ENCODE assay signal across 13 cellular contexts in genomic region chr19:13002389-13002898, GRCh38. TPM values are rescaled to one million over a fixed set of nuclear protein-coding genes. Genes with fewer than 3 reads are reported as not detected.
DNase-seq lines count a peak whose midpoint lies in the region; ATAC-seq, FAIRE-seq and TF ChIP-seq lines count a peak whose summit lies in the region.
"Had no signal": no experiment of that assay in that cellular context is flagged by ENCODE, and none has a peak within 500 bp of the region (broad histone marks: within the 10 kb centered on the region; RNA-seq: fewer than 3 reads in every experiment).

No MANE protein-coding gene starts in this region.

- no peaks in the 10 kb centered on the region for H3K9me2 ChIP-seq in hepatocyte (replicated peaks; ENCODE audit: insufficient read depth)

- no peak overlapping the region for H3K27ac Mint-ChIP-seq in astrocyte (ENCODE audit: unreplicated experiment)
- H3K27ac Mint-ChIP-seq in CD8-positive, alpha-beta T cell: no peak overlapping the region
- H3K27ac Mint-ChIP-seq: activated T-helper 17 cell treated with anti-CD3 and anti-CD28 coated beads, Interleukin-2, amount 50 U/mL, for 72 hours; CD14-positive monocyte had no signal

- H4K20me1 ChIP-seq in astrocyte (ENCODE audit: insufficient read depth, low read length) (peaks cover 88% of the 10 kb centered on the region), hepatocyte (ENCODE audit: insufficient read depth, poor library complexity, severe bottlenecking) (peaks cover 14% of the 10 kb centered on the region)

- H3K36me3 Mint-ChIP-seq in astrocyte (ENCODE audit: low read depth, unreplicated experiment): peaks cover 11% of the 10 kb centered on the region
- no peaks in the 10 kb centered on the region for H3K36me3 Mint-ChIP-seq in CD8-positive, alpha-beta T cell

- H2AFZ ChIP-seq in astrocyte (ENCODE audit: low read depth, low read length): no peak overlapping the region
- no peak overlapping the region for H2AFZ ChIP-seq in hepatocyte

- no peaks in the 10 kb centered on the region for H3K4me1 Mint-ChIP-seq in astrocyte (ENCODE audit: low read depth, unreplicated experiment)
- no peaks in the 10 kb centered on the region for H3K4me1 Mint-ChIP-seq in CD8-positive, alpha-beta T cell (ENCODE audit: low read depth)
- H3K4me1 Mint-ChIP-seq: activated T-helper 17 cell treated with anti-CD3 and anti-CD28 coated beads, Interleukin-2, amount 50 U/mL, for 72 hours; CD14-positive monocyte had no signal

- H3K4me3 ChIP-seq in astrocyte (ENCODE audit: insufficient read depth, low read depth, low read length) (no peak overlapping the region), hepatocyte (no peak overlapping the region), rectal smooth muscle tissue (ENCODE audit: low read length) (peak overlapping the region; percentile 46)
- no peak overlapping the region for H3K4me3 ChIP-seq in CD8-positive, alpha-beta T cell (ENCODE audit: low read depth, low read length)

- H3K9me3 ChIP-seq in astrocyte (ENCODE audit: insufficient read depth, low read depth, low read length) (no peaks in the 10 kb centered on the region), hepatocyte (ENCODE audit: low read depth) (no peaks in the 10 kb centered on the region)
- no peaks in the 10 kb centered on the region for H3K9me3 ChIP-seq in CD8-positive, alpha-beta T cell (ENCODE audit: low read length)

- DNase-seq in AG08395 (ENCODE audit: low spot score): peak; percentile 46
- DNase-seq in astrocyte (ENCODE audit: low read depth): no peak
- no peak for DNase-seq in hepatocyte (ENCODE audit: low spot score)
- DNase-seq in epidermal melanocyte (ENCODE audit: insufficient read length, low spot score): no peak
- no peak for DNase-seq in T-helper 9 cell
- DNase-seq in CD8-positive, alpha-beta T cell: no peak
- DNase-seq: NCI-H1417 treated with DMSO at 0.1 percent for 48 hours had no signal

- H3K27me3 Mint-ChIP-seq in astrocyte (ENCODE audit: low read depth, unreplicated experiment): peaks cover 79% of the 10 kb centered on the region
- H3K27me3 Mint-ChIP-seq in CD8-positive, alpha-beta T cell (ENCODE audit: low read depth): no peaks in the 10 kb centered on the region

- H3K27me3 ChIP-seq in astrocyte (ENCODE audit: insufficient read depth, low read length): no peaks in the 10 kb centered on the region
- peaks cover 56% of the 10 kb centered on the region for H3K27me3 ChIP-seq in hepatocyte
- peaks cover 3% of the 10 kb centered on the region for H3K27me3 ChIP-seq in rectal smooth muscle tissue (ENCODE audit: control insufficient read depth, insufficient read depth, low read length)
- no peaks in the 10 kb centered on the region for H3K27me3 ChIP-seq in CD8-positive, alpha-beta T cell (ENCODE audit: insufficient read depth, low read length)

- POLR2A ChIA-PET in CD8-positive, alpha-beta T cell (lab: Charles Lee): no interaction called here

- CTCF ChIA-PET in CD8-positive, alpha-beta T cell (lab: Charles Lee): interaction anchor here (1.2 kb wide), 1 partner anchor 25 kb away, joined by 4 read pairs; no protein-coding TSS in a partner anchor

- FAIRE-seq in astrocyte (lab: Jason Lieb, UNC): no peak

- TF ChIP-seq CTCF in astrocyte (IDR thresholded peaks at IDR 0.05; ENCODE audit: insufficient read depth, low read depth, low read length) (no peak), hepatocyte (IDR thresholded peaks at IDR 0.05; ENCODE audit: poor library complexity) (no peak)
- no peak for TF ChIP-seq CTCF in CD8-positive, alpha-beta T cell (IDR thresholded peaks at IDR 0.05)

- no peak for ATAC-seq in HG03196 (IDR thresholded peaks at IDR 0.05; ENCODE audit: unreplicated experiment)
- no peak for ATAC-seq in CD8-positive, alpha-beta T cell
- ATAC-seq: activated T-helper 17 cell treated with anti-CD3 and anti-CD28 coated beads, Interleukin-2, amount 50 U/mL, for 72 hours had no signal

- peaks cover 98% of the 10 kb centered on the region for H3K79me2 ChIP-seq in astrocyte (ENCODE audit: insufficient read depth, low read length)
- peaks cover 14% of the 10 kb centered on the region for H3K79me2 ChIP-seq in hepatocyte

- no peak overlapping the region for H3K4me3 Mint-ChIP-seq in astrocyte (ENCODE audit: unreplicated experiment)
- no peak overlapping the region for H3K4me3 Mint-ChIP-seq in CD8-positive, alpha-beta T cell
- H3K4me3 Mint-ChIP-seq: activated T-helper 17 cell treated with anti-CD3 and anti-CD28 coated beads, Interleukin-2, amount 50 U/mL, for 72 hours; CD14-positive monocyte had no signal

- H3K4me1 ChIP-seq in astrocyte (ENCODE audit: insufficient read depth, low read length) (peaks cover 20% of the 10 kb centered on the region), hepatocyte (ENCODE audit: insufficient read depth) (peaks cover 10% of the 10 kb centered on the region), rectal smooth muscle tissue (ENCODE audit: control insufficient read depth, insufficient read depth, low read length) (peaks cover 66% of the 10 kb centered on the region)
- H3K4me1 ChIP-seq in CD8-positive, alpha-beta T cell (ENCODE audit: insufficient read depth, low read length): no peaks in the 10 kb centered on the region

- H3K27ac ChIP-seq in astrocyte (ENCODE audit: low read depth, low read length) (no peak overlapping the region), hepatocyte (peak overlapping the region; percentile 32), rectal smooth muscle tissue (ENCODE audit: low read depth, low read length) (peak overlapping the region; percentile 95)
- no peak overlapping the region for H3K27ac ChIP-seq in CD8-positive, alpha-beta T cell (ENCODE audit: low read depth, low read length)
- H3K27ac ChIP-seq: HL-60 had no signal

- peak overlapping the region; percentile 64 for H3K9ac ChIP-seq in astrocyte (ENCODE audit: low read length)
- H3K9ac ChIP-seq in rectal smooth muscle tissue (ENCODE audit: low read length): peak overlapping the region; percentile 17

- intact Hi-C loops in CD8-positive, alpha-beta T cell (cut with DNase I, micrococcal nuclease): no loop called here

- H3K36me3 ChIP-seq in astrocyte (ENCODE audit: insufficient read depth, low read length): peaks cover 5% of the 10 kb centered on the region
- H3K36me3 ChIP-seq in hepatocyte (replicated peaks; ENCODE audit: insufficient read depth, low read depth): no peaks in the 10 kb centered on the region
- peaks cover 10% of the 10 kb centered on the region for H3K36me3 ChIP-seq in rectal smooth muscle tissue (ENCODE audit: control insufficient read depth, insufficient read depth, low read length)
- no peaks in the 10 kb centered on the region for H3K36me3 ChIP-seq in CD8-positive, alpha-beta T cell (ENCODE audit: insufficient read depth, low read length)

- peak overlapping the region; percentile 74 for H3K4me2 ChIP-seq in astrocyte (ENCODE audit: low read length)
- peak overlapping the region; percentile 69 for H3K4me2 ChIP-seq in hepatocyte

- H3K9me3 Mint-ChIP-seq in astrocyte (ENCODE audit: unreplicated experiment): peaks cover 8% of the 10 kb centered on the region
- H3K9me3 Mint-ChIP-seq in CD8-positive, alpha-beta T cell: no peaks in the 10 kb centered on the region
- H3K9me3 Mint-ChIP-seq: activated T-helper 17 cell treated with anti-CD3 and anti-CD28 coated beads, Interleukin-2, amount 50 U/mL, for 72 hours had no signal

- 58% methylated on average over 5 of the region's 22 CpGs for WGBS in hepatocyte (ENCODE audit: low lambda C conversion rate, missing lambda C conversion rate)

RNA-seq across cellular contexts. Expression of gene NFIX, which starts 7.2 kb away (rescaled TPM):
- 8.4 and 9.6 TPM in 2 replicates for total RNA-seq in astrocyte
- 3.8 and 12.8 TPM in 2 replicates for total RNA-seq in hepatocyte
- 6.3 and 10.2 TPM in 2 replicates for polyA plus RNA-seq in hepatocyte
- total RNA-seq in CD8-positive, alpha-beta T cell: 1 to 10 TPM; 2.5 to 5.0 TPM

RNA-seq across cellular contexts. Expression of gene DAND5, which starts 33.1 kb away (rescaled TPM):
- total RNA-seq in astrocyte (0.14 TPM in 1 of 2 replicates, not detected in the other), hepatocyte (0.17 TPM in 1 of 2 replicates, not detected in the other)
- not detected in 2 replicates for polyA plus RNA-seq in hepatocyte
- not detected for total RNA-seq in CD8-positive, alpha-beta T cell
- total RNA-seq: osteocyte had no signal
- polyA plus RNA-seq: CD14-positive monocyte had no signal

RNA-seq across cellular contexts. Expression of gene GADD45GIP1, which starts 45.4 kb away (rescaled TPM):
- total RNA-seq in astrocyte (34.0 and 35.5 TPM in 2 replicates), hepatocyte (21.0 and 27.2 TPM in 2 replicates)
- polyA plus RNA-seq in hepatocyte: 106 and 109 TPM in 2 replicates
- total RNA-seq in CD8-positive, alpha-beta T cell: 10 to 100 TPM; 13.2 to 14.4 TPM

RNA-seq across cellular contexts. Expression of gene RAD23A, which starts 56.8 kb away (rescaled TPM):
- total RNA-seq in astrocyte (40.6 and 48.5 TPM in 2 replicates), hepatocyte (64.5 and 65.8 TPM in 2 replicates)
- 130 and 140 TPM in 2 replicates for polyA plus RNA-seq in hepatocyte
- 10 to 100 TPM; 86.3 to 90.8 TPM for total RNA-seq in CD8-positive, alpha-beta T cell

Comparison
In these comparisons a context has a peak if more than half of its experiments do, and no peak if none do; other contexts are left out.
1. H3K27ac ChIP-seq: peak in hepatocyte (single experiment) and rectal smooth muscle tissue (single experiment); none in astrocyte (single experiment) and CD8-positive, alpha-beta T cell (single experiment).